Comparison of ENCODE assay signal across 17 cellular contexts in genomic region chr6:16078064-16078463, GRCh38. TPM values are rescaled to one million over a fixed set of nuclear protein-coding genes. Genes with fewer than 3 reads are reported as not detected.
DNase-seq lines count a peak whose midpoint lies in the region; ATAC-seq, FAIRE-seq and TF ChIP-seq lines count a peak whose summit lies in the region.
"Had no signal": no experiment of that assay in that cellular context is flagged by ENCODE, and none has a peak within 500 bp of the region (broad histone marks: within the 10 kb centered on the region; RNA-seq: fewer than 3 reads in every experiment).

No MANE protein-coding gene starts in this region.

- ATAC-seq in GM21723 (IDR thresholded peaks at IDR 0.05; ENCODE audit: unreplicated experiment) (peak; percentile 74), HG03196 (IDR thresholded peaks at IDR 0.05; ENCODE audit: unreplicated experiment) (peak; percentile 79)
- ATAC-seq: activated T-cell treated with anti-CD3 and anti-CD28 coated beads, Interleukin-2, amount 50 U/mL, for 72 hours; T-helper 17 cell had no signal

- FAIRE-seq in GM12891 (lab: Jason Lieb, UNC) (peak; percentile 72), GM19239 (lab: Jason Lieb, UNC) (peak; percentile 95)
- FAIRE-seq: H1 had no signal

- DNase-seq in GM12891 (ENCODE audit: insufficient read length, low spot score): no peak
- DNase-seq in GM19239 (ENCODE audit: insufficient read length, low spot score): peak; percentile 19
- DNase-seq in stimulated activated CD4-positive, alpha-beta T cell treated with anti-CD3 and anti-CD28 coated beads, Interleukin-4, amount 100 ng/mL, for 24 hours: no peak
- no peak for DNase-seq in HK-2 (ENCODE audit: unreplicated experiment)
- DNase-seq in ureter (ENCODE audit: low spot score): no peak
- no peak for DNase-seq in T1000 (lab: John Stamatoyannopoulos, UW)
- DNase-seq: activated CD4-positive, alpha-beta T cell treated with anti-CD3 and anti-CD28 coated beads, Interleukin-2, amount 10 ng/mL, durations not matched to agents 24 days and 14 days; activated T-cell treated with anti-CD3 and anti-CD28 coated beads, Interleukin-2, amount 50 U/mL, for 72 hours; aorta; Caco-2; cortex of kidney; NCI-H187 treated with DMSO at 0.1 percent for 48 hours; T-helper 17 cell; upper lobe of left lung had no signal

- TF ChIP-seq POLR2A in GM12891 (IDR thresholded peaks at IDR 0.05; ENCODE audit: low read depth, low read length): no peak

TF ChIP-seq in GM12891, 5 proteins besides CTCF, POLR2A, EP300 and RAD21:
- TF ChIP-seq SPI1 (IDR thresholded peaks at IDR 0.05; ENCODE audit: low read depth, low read length): peak; percentile 76
- TF ChIP-seq PAX5 (IDR thresholded peaks at IDR 0.05; ENCODE audit: insufficient read depth, low read length, severe bottlenecking): no peak
TF ChIP-seq in GM12891: peak in this region for 1.

RNA-seq across cellular contexts. Expression of gene MYLIP, which starts 50.8 kb away (rescaled TPM):
- polyA plus RNA-seq in GM12891 (2012; ENCODE audit: low read depth, missing spikeins): 13.1 TPM
- 53.1 TPM for total RNA-seq in ureter
